7 cellular contexts compared by ENCODE assay signal in the genomic region with DNA sequence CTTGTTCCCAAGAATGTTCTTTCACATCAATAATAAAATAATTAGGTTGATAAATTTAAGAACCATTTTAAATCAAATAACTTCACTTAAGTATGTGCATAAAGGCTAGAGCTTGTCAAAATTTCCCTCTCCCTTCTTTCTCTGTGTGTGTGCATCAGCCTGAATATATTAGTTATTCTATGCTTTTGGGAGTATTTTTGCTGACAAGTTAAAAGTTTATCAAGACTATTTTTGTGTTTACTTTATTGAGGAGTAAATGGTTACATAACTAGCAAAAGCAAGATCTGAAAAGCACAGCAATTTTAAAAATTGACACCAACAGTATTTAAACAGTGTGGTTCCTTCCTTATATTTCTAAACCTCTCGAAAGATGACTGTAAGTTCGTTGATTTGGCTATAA.
"Had no signal": no experiment of that assay in that cellular context is flagged by ENCODE, and none has a peak within 500 bp of the region (broad histone marks: within the 10 kb centered on the region; RNA-seq: fewer than 3 reads in every experiment).

No MANE protein-coding gene starts in this region.

- H3K4me1 ChIP-seq: HAP-1 had no signal

- FAIRE-seq: HTR-8/SVneo had no signal

- H3K36me3 ChIP-seq: HAP-1 had no signal

- ATAC-seq: HCT116 had no signal

- DNase-seq: GOT3, H7, HFFc6, KG1 had no signal

- H3K4me3 ChIP-seq: HAP-1 had no signal
